ENCODE assay signal across 8 cellular contexts in genomic region chr14:49868720-49869114, GRCh38. TPM values are rescaled to one million over a fixed set of nuclear protein-coding genes. Genes with fewer than 3 reads are reported as not detected.
DNase-seq lines count a peak whose midpoint lies in the region; ATAC-seq and TF ChIP-seq lines count a peak whose summit lies in the region.

No MANE protein-coding gene starts in this region.

- no peak overlapping the region for H3K27ac Mint-ChIP-seq in nephron progenitor cell

- no peaks in the 10 kb centered on the region for H3K36me3 Mint-ChIP-seq in nephron progenitor cell (ENCODE audit: low read depth)

- DNase-seq in BJ (ENCODE audit: low read depth) (no peak), colonic mucosa (no peak), nephron progenitor cell (no peak), mucosa of descending colon (no peak), NCI-H524 (lab: John Stamatoyannopoulos, UW) (no peak), GDM1 (lab: John Stamatoyannopoulos, UW) (no peak), NCI-H1105 (lab: John Stamatoyannopoulos, UW) (no peak)

- H3K9ac ChIP-seq in colonic mucosa (ENCODE audit: low read depth in 2 of 2, low read length in 2 of 2) = peak overlapping the region; percentile 72 to 90

- CTCF ChIA-PET in BJ (lab: Yijun Ruan, JAX) = interaction anchor here (1.8 kb wide), 2 partner anchors 11 to 16 kb away, joined by 5 to 6 read pairs; partner anchors contain the start of gene NEMF

- POLR2A ChIA-PET in BJ (lab: Charles Lee) = interaction anchor here (1.0 kb wide), 1 partner anchor 132 kb away, joined by 4 read pairs; no protein-coding TSS in a partner anchor

- H3K4me3 Mint-ChIP-seq in nephron progenitor cell = peak overlapping the region; percentile 96

- no peaks in the 10 kb centered on the region for H3K27me3 ChIP-seq in BJ (ENCODE audit: control insufficient read depth, insufficient read depth, low read length)
- H3K27me3 ChIP-seq in colonic mucosa = no peaks in the 10 kb centered on the region

- H3K4me3 ChIP-seq in BJ (ENCODE audit: low read depth, low read length) (peak overlapping the region; percentile 53), colonic mucosa (peak overlapping the region; percentile 16), mucosa of descending colon (no peak overlapping the region)

- H3K27ac ChIP-seq in KOPT-K1 (ENCODE audit: low read depth, low read length, poor library complexity, severe bottlenecking) (peak overlapping the region; percentile 81), colonic mucosa (peak overlapping the region; percentile 77)

- no peak for TF ChIP-seq CTCF in BJ (IDR thresholded peaks at IDR 0.05; ENCODE audit: insufficient read depth, low read depth, low read length)
- TF ChIP-seq CTCF in colonic mucosa (IDR thresholded peaks at IDR 0.05) = no peak
- no peak for TF ChIP-seq CTCF in nephron progenitor cell (IDR thresholded peaks at IDR 0.05)
- no peak for TF ChIP-seq CTCF in mucosa of descending colon (IDR thresholded peaks at IDR 0.05)

- H3K4me1 ChIP-seq in colonic mucosa (peaks cover 4% of the 10 kb centered on the region), mucosa of descending colon (ENCODE audit: low read depth) (peaks cover 11% of the 10 kb centered on the region)

- H3K36me3 ChIP-seq in BJ (ENCODE audit: control insufficient read depth, insufficient read depth, low read length) = no peaks in the 10 kb centered on the region
- H3K36me3 ChIP-seq in KOPT-K1 (ENCODE audit: insufficient read depth, low read length) = no peaks in the 10 kb centered on the region
- no peaks in the 10 kb centered on the region for H3K36me3 ChIP-seq in colonic mucosa
- H3K36me3 ChIP-seq in mucosa of descending colon (ENCODE audit: low read depth) = no peaks in the 10 kb centered on the region

- intact Hi-C loops in colonic mucosa (cut with DNase I) (loop anchor here (5.0 to 10.0 kb wide), 2 partner anchors 106 to 174 kb away; no protein-coding TSS in a partner anchor), mucosa of descending colon (cut with DNase I, micrococcal nuclease) (loop anchor here (5.0 to 10.0 kb wide), 3 partner anchors 176 to 366 kb away; partner anchors contain the start of gene SOS2 (in 1 of the 2))

- H3K4me1 Mint-ChIP-seq in nephron progenitor cell = peaks cover 12% of the 10 kb centered on the region

- H3K9me3 Mint-ChIP-seq in nephron progenitor cell = no peaks in the 10 kb centered on the region

- H3K9me3 ChIP-seq in KOPT-K1 (ENCODE audit: insufficient read depth, low read length, poor library complexity, severe bottlenecking) (no peaks in the 10 kb centered on the region), colonic mucosa (no peaks in the 10 kb centered on the region), mucosa of descending colon (no peaks in the 10 kb centered on the region)

- peaks cover 19% of the 10 kb centered on the region for H3K27me3 Mint-ChIP-seq in nephron progenitor cell (ENCODE audit: low read depth, poor library complexity)

- ATAC-seq in mucosa of descending colon = no peak

RNA-seq across cellular contexts. Expression of gene NEMF, which starts 16.1 kb away (rescaled TPM):
- 12.6 and 28.5 TPM in 2 replicates for polyA plus RNA-seq in BJ (2011; rRNA removed)
- polyA minus RNA-seq in BJ (2011; rRNA and poly(A)+ RNA removed) = 41.5 and 46.7 TPM in 2 replicates
- total RNA-seq in colonic mucosa = 10 to 100 TPM; 52.8 to 56.7 TPM
- 10 to 100 TPM; 54.8 to 68.9 (median 66.6) TPM for total RNA-seq in mucosa of descending colon

RNA-seq across cellular contexts. Expression of gene ARF6, which starts 24.2 kb away (rescaled TPM):
- polyA plus RNA-seq in BJ (2011; rRNA removed) = 21.8 and 22.8 TPM in 2 replicates
- 22.2 and 25.3 TPM in 2 replicates for polyA minus RNA-seq in BJ (2011; rRNA and poly(A)+ RNA removed)
- total RNA-seq in colonic mucosa (100 to 1,000 TPM; 136 to 161 TPM), mucosa of descending colon (100 to 1,000 TPM in 2 of 3 donors, 10 to 100 TPM in 1; 84.3 to 125 (median 123) TPM)
